Comparison of ENCODE assay signal across 8 cellular contexts in the genomic region with DNA sequence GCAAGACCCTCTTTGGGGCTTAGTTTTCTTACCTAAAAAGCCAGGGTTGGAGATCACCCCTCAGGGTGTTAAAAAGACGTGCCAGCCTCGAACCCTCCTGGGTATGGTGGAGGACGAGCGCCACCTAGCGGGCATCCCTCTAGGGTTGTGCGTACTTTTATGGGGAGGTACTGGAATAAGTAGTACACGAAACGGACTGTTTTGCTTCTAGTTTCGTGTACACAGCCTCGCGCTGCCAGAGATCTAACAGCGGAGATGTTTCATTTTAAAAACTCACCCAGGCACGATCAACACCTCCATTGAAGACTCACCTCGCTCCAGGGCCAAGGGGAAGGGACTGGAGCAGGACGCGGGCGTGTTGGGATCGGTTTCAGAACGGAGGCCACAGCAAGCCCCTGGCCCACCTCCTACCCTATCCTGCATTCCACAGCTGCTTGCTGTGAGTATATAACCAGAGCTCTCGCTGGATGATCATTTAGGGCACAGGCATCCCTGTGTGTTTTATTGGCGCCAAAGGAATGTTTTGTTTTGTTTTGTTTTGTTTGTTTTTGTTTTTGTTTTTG. TPM values are rescaled to one million over a fixed set of nuclear protein-coding genes. Genes with fewer than 3 reads are reported as not detected.
DNase-seq lines count a peak whose midpoint lies in the region; ATAC-seq and TF ChIP-seq lines count a peak whose summit lies in the region.

No MANE protein-coding gene starts in this region.

- H3K9me3 Mint-ChIP-seq in endothelial cell (ENCODE audit: unreplicated experiment): no peaks in the 10 kb centered on the region

- intact Hi-C loops in mucosa of descending colon (cut with DNase I, micrococcal nuclease): loop anchor here (5.0 kb wide), 2 partner anchors 697 to 822 kb away; no protein-coding TSS in a partner anchor

- TF ChIP-seq CTCF in endothelial cell (IDR thresholded peaks at IDR 0.05; ENCODE audit: unreplicated experiment): peak; percentile 95
- peak; percentile 63 for TF ChIP-seq CTCF in mucosa of descending colon (IDR thresholded peaks at IDR 0.05)

- no peaks in the 10 kb centered on the region for H3K36me3 ChIP-seq in mucosa of descending colon (ENCODE audit: low read depth)

- no peak overlapping the region for H3K4me3 ChIP-seq in mucosa of descending colon

- ATAC-seq in GM21367 (IDR thresholded peaks at IDR 0.05; ENCODE audit: unreplicated experiment): peak; percentile 57
- ATAC-seq in mucosa of descending colon: peak; percentile 70

- peaks cover 21% of the 10 kb centered on the region for H3K4me1 Mint-ChIP-seq in endothelial cell (ENCODE audit: unreplicated experiment)

- DNase-seq in COR-L47 (lab: John Stamatoyannopoulos, UW) (peak; percentile 80), HS-5 (ENCODE audit: low read depth) (peak; percentile 50), NOMO-1 (lab: John Stamatoyannopoulos, UW; ENCODE audit: unreplicated experiment in 2 of 2) (peak; percentile 62 to 86), endothelial cell (ENCODE audit: low spot score) (peak; percentile 93), mucosa of descending colon (peak in 2 of 3 donors; percentile 91 to 95)
- peak; percentile 67 to 96 (median 81) for DNase-seq in activated CD8-positive, alpha-beta memory T cell treated with anti-CD3 and anti-CD28 coated beads for 48 hours (ENCODE audit: low read depth in 2 of 3, low spot score in 2 of 3)
- DNase-seq in stimulated activated CD8-positive, alpha-beta memory T cell treated with anti-CD3 and anti-CD28 coated beads, Interleukin-4, amount 100 ng/mL, for 24 hours (ENCODE audit: low read depth): peak; percentile 81

- no peaks in the 10 kb centered on the region for H3K9me3 ChIP-seq in mucosa of descending colon

- H3K4me1 ChIP-seq in mucosa of descending colon (ENCODE audit: low read depth): peaks cover 16% of the 10 kb centered on the region

- no peaks in the 10 kb centered on the region for H3K36me3 Mint-ChIP-seq in endothelial cell (ENCODE audit: low read depth, unreplicated experiment)

- no peak overlapping the region for H3K27ac Mint-ChIP-seq in endothelial cell (ENCODE audit: unreplicated experiment)

- peak overlapping the region; percentile 85 for H3K4me3 Mint-ChIP-seq in endothelial cell (ENCODE audit: unreplicated experiment)

- H3K27me3 Mint-ChIP-seq in endothelial cell (ENCODE audit: unreplicated experiment): peaks cover 13% of the 10 kb centered on the region

RNA-seq across cellular contexts. Expression of gene NKX3-2, which starts 4.8 kb away (rescaled TPM):
- total RNA-seq in endothelial cell (ENCODE audit: unreplicated experiment) (4.5 TPM), mucosa of descending colon (10 to 100 TPM in 1 of 3 donors, under 1 TPM in 2; 0.61 to 26.3 (median 0.72) TPM)
